Comparison of ENCODE assay signal across 12 cellular contexts in the genomic region with DNA sequence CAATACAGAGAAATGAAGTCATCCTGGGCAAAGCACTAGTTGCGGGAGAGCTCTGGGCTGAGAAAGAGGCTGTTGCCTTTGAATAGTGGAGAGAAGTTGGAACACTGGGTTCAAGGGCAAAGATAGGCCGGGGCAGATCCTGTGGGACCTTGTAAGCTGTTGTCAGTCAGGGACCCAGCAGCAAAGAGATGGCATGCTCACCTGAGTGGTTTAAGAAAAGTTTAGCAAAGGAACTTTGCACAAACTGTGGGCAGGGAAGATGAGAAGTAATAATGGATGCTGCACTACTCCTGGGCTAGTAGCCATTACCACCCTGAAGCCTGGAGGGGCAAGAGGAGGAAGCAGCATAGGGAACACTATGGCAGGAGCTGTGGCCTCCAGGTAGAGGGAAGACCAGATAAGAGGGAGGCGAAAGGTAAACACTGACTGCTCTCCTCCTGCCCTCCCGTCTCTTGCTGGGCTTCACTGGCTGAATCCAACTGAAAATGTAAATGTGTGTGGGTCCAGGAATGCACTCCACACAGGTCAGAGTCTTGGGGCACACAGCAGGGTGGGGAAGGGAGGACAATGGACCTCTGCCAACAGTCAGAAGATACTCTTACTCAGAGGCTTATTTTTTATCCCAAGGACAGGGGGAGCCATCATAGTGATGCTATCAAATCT.
"Had no signal": no experiment of that assay in that cellular context is flagged by ENCODE, and none has a peak within 500 bp of the region (broad histone marks: within the 10 kb centered on the region; RNA-seq: fewer than 3 reads in every experiment).

No MANE protein-coding gene starts in this region.

- DNase-seq: activated CD4-positive, alpha-beta T cell treated with anti-CD3 and anti-CD28 coated beads, Interleukin-2, amount 50 U/mL, for 4 hours; activated effector memory CD4-positive, alpha-beta T cell treated with anti-CD3 and anti-CD28 coated beads, Interleukin-2, amount 50 U/mL, for 16 hours; activated T-cell treated with anti-CD3 and anti-CD28 coated beads, Interleukin-2, amount 50 U/mL, for 24 hours; brain microvascular endothelial cell; left lung; right cardiac atrium; T-helper 2 cell had no signal

- H3K27ac Mint-ChIP-seq: activated naive CD4-positive, alpha-beta T cell treated with anti-CD3 and anti-CD28 coated beads, Interleukin-2, amount 50 U/mL, for 72 hours; activated T-cell treated with anti-CD3 and anti-CD28 coated beads, Interleukin-2, amount 50 U/mL, for 24 hours; stimulated activated memory B cell treated with anti-CD40 and anti-IgM and Interleukin-4, amounts not matched to agents 10 μg/mL and 1 μg/mL and 100 μg/mL, for 72 hours had no signal

- H3K36me3 ChIP-seq: brain microvascular endothelial cell, left lung, neutrophil, tibial nerve had no signal

- ATAC-seq: activated naive CD4-positive, alpha-beta T cell treated with anti-CD3 and anti-CD28 coated beads, Interleukin-2, amount 50 U/mL, for 72 hours; left lung; right cardiac atrium; stimulated activated memory B cell treated with anti-CD40 and anti-IgM and Interleukin-4, amounts not matched to agents 10 μg/mL and 1 μg/mL and 100 μg/mL, for 72 hours had no signal

- H3K27ac ChIP-seq: brain microvascular endothelial cell, left lung, neutrophil had no signal

- H3K27me3 Mint-ChIP-seq: stimulated activated memory B cell treated with anti-CD40 and anti-IgM and Interleukin-4, amounts not matched to agents 10 μg/mL and 1 μg/mL and 100 μg/mL, for 72 hours had no signal

- H3K9me3 Mint-ChIP-seq: activated T-cell treated with anti-CD3 and anti-CD28 coated beads, Interleukin-2, amount 50 U/mL, for 24 hours; stimulated activated memory B cell treated with anti-CD40 and anti-IgM and Interleukin-4, amounts not matched to agents 10 μg/mL and 1 μg/mL and 100 μg/mL, for 72 hours had no signal

- H3K4me3 Mint-ChIP-seq: activated T-cell treated with anti-CD3 and anti-CD28 coated beads, Interleukin-2, amount 50 U/mL, for 24 hours; stimulated activated memory B cell treated with anti-CD40 and anti-IgM and Interleukin-4, amounts not matched to agents 10 μg/mL and 1 μg/mL and 100 μg/mL, for 72 hours had no signal

- H3K4me3 ChIP-seq: left lung, smooth muscle cell, tibial nerve had no signal

- H3K36me3 Mint-ChIP-seq: activated naive CD4-positive, alpha-beta T cell treated with anti-CD3 and anti-CD28 coated beads, Interleukin-2, amount 50 U/mL, for 72 hours; stimulated activated memory B cell treated with anti-CD40 and anti-IgM and Interleukin-4, amounts not matched to agents 10 μg/mL and 1 μg/mL and 100 μg/mL, for 72 hours had no signal

- H3K4me2 ChIP-seq: smooth muscle cell had no signal

- H3K4me1 Mint-ChIP-seq: stimulated activated memory B cell treated with anti-CD40 and anti-IgM and Interleukin-4, amounts not matched to agents 10 μg/mL and 1 μg/mL and 100 μg/mL, for 72 hours had no signal

- H3K9me3 ChIP-seq: left lung, neutrophil, tibial nerve had no signal

- H3K27me3 ChIP-seq: brain microvascular endothelial cell, left lung, neutrophil, tibial nerve had no signal
